Comparison of ENCODE assay signal across 8 cellular contexts in genomic region chr2:231191896-231192872, GRCh38. TPM values are rescaled to one million over a fixed set of nuclear protein-coding genes. Genes with fewer than 3 reads are reported as not detected.
DNase-seq lines count a peak whose midpoint lies in the region; ATAC-seq and TF ChIP-seq lines count a peak whose summit lies in the region.

No MANE protein-coding gene starts in this region.

- H2AFZ ChIP-seq in OCI-LY7 (ENCODE audit: low read length) (no peak overlapping the region), neuronal stem cell (ENCODE audit: low read length) (peak overlapping the region; percentile 84)

- H3K4ac ChIP-seq in neuronal stem cell (ENCODE audit: low read length), result no peak overlapping the region

- no peaks in the 10 kb centered on the region for H3K79me2 ChIP-seq in OCI-LY7 (ENCODE audit: insufficient read depth, low read depth, low read length)

- H3K79me1 ChIP-seq in neuronal stem cell (ENCODE audit: low read depth, low read length), result no peaks in the 10 kb centered on the region

- no peaks in the 10 kb centered on the region for H3K4me1 ChIP-seq in OCI-LY7 (ENCODE audit: insufficient read depth, low read length, poor library complexity, severe bottlenecking)
- peaks cover 19 to 58% (median 52%) of the 10 kb centered on the region in 4 donors for H3K4me1 ChIP-seq in esophagus muscularis mucosa
- peaks cover 6 to 11% of the 10 kb centered on the region in 2 donors for H3K4me1 ChIP-seq in neuronal stem cell (ENCODE audit: control insufficient read depth in 2 of 2, insufficient read depth in 1 of 2, low read depth in 1 of 2, low read length in 2 of 2)

- H2BK5ac ChIP-seq in neuronal stem cell (ENCODE audit: low read length), result no peak overlapping the region

- no peak overlapping the region for H2AK5ac ChIP-seq in neuronal stem cell (ENCODE audit: low read depth, low read length)

- WGBS in esophagus muscularis mucosa, result 48% methylated on average over 19 of the region's 19 CpGs
- whole genome bisulfite sequencing in neuronal stem cell (ENCODE audit: extremely low coverage in 2 of 2, insufficient read length in 2 of 2, insufficient replicate concordance in 1 of 2), 2 donors, result no CpG with 5 or more reads among the region's 19 CpGs

- TF ChIP-seq POLR2A in esophagus muscularis mucosa (IDR thresholded peaks at IDR 0.05; ENCODE audit: low read depth), result no peak

- intact Hi-C loops in OCI-LY7 (cut with micrococcal nuclease; ENCODE audit: unreplicated experiment), result no loop called here
- intact Hi-C loops in esophagus muscularis mucosa (cut with DNase I), result loop anchor here (2.0 kb wide), 1 partner anchor 87 kb away; no protein-coding TSS in a partner anchor
- intact Hi-C loops in activated naive CD4-positive, alpha-beta T cell treated with anti-CD3 and anti-CD28 coated beads for 36 hours (cut with micrococcal nuclease), result no loop called here

- H3K36me3 Mint-ChIP-seq in activated naive CD4-positive, alpha-beta T cell treated with anti-CD3 and anti-CD28 coated beads for 36 hours (ENCODE audit: low read depth), result no peaks in the 10 kb centered on the region

- TF ChIP-seq CTCF in GM12873 (IDR thresholded peaks at IDR 0.05; ENCODE audit: insufficient read depth, low read depth, low read length, missing control alignments) (peak; percentile 50), OCI-LY7 (conservative IDR thresholded peaks at IDR 0.05; ENCODE audit: low read length) (peak; percentile 59), esophagus muscularis mucosa (IDR thresholded peaks at IDR 0.05) (peak; percentile 69 to 83 (median 82))

- ATAC-seq in HG03095 (IDR thresholded peaks at IDR 0.05; ENCODE audit: unreplicated experiment), result no peak

- H3K27ac Mint-ChIP-seq in activated naive CD4-positive, alpha-beta T cell treated with anti-CD3 and anti-CD28 coated beads for 36 hours, result no peak overlapping the region

- POLR2A ChIA-PET in OCI-LY7 (lab: Charles Lee), result no interaction called here

- H3K18ac ChIP-seq in neuronal stem cell (ENCODE audit: low read length), result no peak overlapping the region

- H3K23ac ChIP-seq in neuronal stem cell (ENCODE audit: low read depth, low read length, poor library complexity), result no peak overlapping the region

- no peak overlapping the region for H2BK120ac ChIP-seq in neuronal stem cell (ENCODE audit: low read depth, low read length)

- H2BK15ac ChIP-seq in neuronal stem cell (ENCODE audit: low read length), result no peak overlapping the region

- H3K27ac ChIP-seq in OCI-LY7 (ENCODE audit: low read depth, low read length, poor library complexity, severe bottlenecking) (no peak overlapping the region), esophagus muscularis mucosa (replicated peaks in 1 of 4) (peak overlapping the region; percentile 93 to 96 (median 94)), neuronal stem cell (replicated peaks; ENCODE audit: low read length) (no peak overlapping the region)

- H3K4me3 Mint-ChIP-seq in activated naive CD4-positive, alpha-beta T cell treated with anti-CD3 and anti-CD28 coated beads for 36 hours, result no peak overlapping the region

- peak; percentile 20 for DNase-seq in OCI-LY7 (ENCODE audit: low spot score)
- peak; percentile 93 for DNase-seq in esophagus muscularis mucosa (ENCODE audit: extremely low spot score)
- DNase-seq in neuronal stem cell (ENCODE audit: low spot score), result no peak
- DNase-seq in NCI-H2081 treated with DMSO at 0.1 percent for 48 hours (lab: John Stamatoyannopoulos, UW), result no peak
- no peak for DNase-seq in activated naive CD4-positive, alpha-beta T cell treated with anti-CD3 and anti-CD28 coated beads for 36 hours
- DNase-seq in mesenteric fat pad (ENCODE audit: low spot score), result no peak

- no peaks in the 10 kb centered on the region for H3K4me1 Mint-ChIP-seq in activated naive CD4-positive, alpha-beta T cell treated with anti-CD3 and anti-CD28 coated beads for 36 hours (ENCODE audit: low read depth)

- H3K4me2 ChIP-seq in OCI-LY7 (ENCODE audit: low read length), result no peak overlapping the region
- H3K4me2 ChIP-seq in neuronal stem cell (ENCODE audit: insufficient read depth, low read length, poor library complexity, severe bottlenecking), result no peak overlapping the region

- no peak overlapping the region for H2BK12ac ChIP-seq in neuronal stem cell (ENCODE audit: low read length)

- peaks cover 14% of the 10 kb centered on the region for H3K27me3 Mint-ChIP-seq in activated naive CD4-positive, alpha-beta T cell treated with anti-CD3 and anti-CD28 coated beads for 36 hours (ENCODE audit: low read depth)

- CTCF ChIA-PET in OCI-LY7 (lab: Charles Lee; ENCODE audit: unreplicated experiment), result no interaction called here
- CTCF ChIA-PET in activated naive CD4-positive, alpha-beta T cell treated with anti-CD3 and anti-CD28 coated beads for 36 hours (lab: Charles Lee), result interaction anchor here (0.5 to 1.1 kb wide), 2 partner anchors 12 to 146 kb away, joined by 3 read pairs; no protein-coding TSS in a partner anchor

- H3K9ac ChIP-seq in neuronal stem cell (ENCODE audit: low read depth, low read length, poor library complexity), result peak overlapping the region; percentile 38

- H3K9me3 Mint-ChIP-seq in activated naive CD4-positive, alpha-beta T cell treated with anti-CD3 and anti-CD28 coated beads for 36 hours, result no peaks in the 10 kb centered on the region

- no peak overlapping the region for H4K91ac ChIP-seq in neuronal stem cell (ENCODE audit: low read depth, low read length, poor library complexity)

- H4K20me1 ChIP-seq in OCI-LY7 (ENCODE audit: insufficient read depth, low read length), result no peaks in the 10 kb centered on the region

- H3K4me3 ChIP-seq in OCI-LY7 (ENCODE audit: low read depth, low read length, poor library complexity, severe bottlenecking), result no peak overlapping the region
- H3K4me3 ChIP-seq in esophagus muscularis mucosa, result no peak overlapping the region
- no peak overlapping the region for H3K4me3 ChIP-seq in neuronal stem cell (ENCODE audit: low read length in 2 of 2)

- peak; percentile 67 for TF ChIP-seq EP300 in esophagus muscularis mucosa (IDR thresholded peaks at IDR 0.05)

- no TSS peak for BruUV-seq in OCI-LY7 (replicated peaks; lab: Mats Ljungman, UMichigan)

- no peak overlapping the region for H4K8ac ChIP-seq in neuronal stem cell (ENCODE audit: low read depth, low read length)

- H3K36me3 ChIP-seq in OCI-LY7 (ENCODE audit: insufficient read depth, low read length) (no peaks in the 10 kb centered on the region), esophagus muscularis mucosa (no peaks in the 10 kb centered on the region), neuronal stem cell (replicated peaks in 1 of 2; ENCODE audit: control insufficient read depth in 2 of 2, insufficient read depth in 2 of 2, low read length in 2 of 2) (no peaks in the 10 kb centered on the region)

- H3K9me2 ChIP-seq in OCI-LY7 (ENCODE audit: insufficient read depth, low read length), result no peaks in the 10 kb centered on the region

- H3K14ac ChIP-seq in neuronal stem cell (ENCODE audit: low read length), result no peak overlapping the region

- H3K27me3 ChIP-seq in esophagus muscularis mucosa, result peaks cover 0 to 3% (median 0%) of the 10 kb centered on the region in 4 donors
- peaks cover 0 to 5% (median 2%) of the 10 kb centered on the region in 3 experiments for H3K27me3 ChIP-seq in neuronal stem cell (ENCODE audit: control insufficient read depth in 3 of 3, insufficient read depth in 3 of 3, low read depth in 1 of 3, low read length in 3 of 3)

- H3K9me3 ChIP-seq in OCI-LY7 (ENCODE audit: low read length), result no peaks in the 10 kb centered on the region
- no peaks in the 10 kb centered on the region for H3K9me3 ChIP-seq in esophagus muscularis mucosa
- no peaks in the 10 kb centered on the region for H3K9me3 ChIP-seq in neuronal stem cell (replicated peaks in 1 of 2; ENCODE audit: control insufficient read depth in 2 of 2, insufficient read depth in 1 of 2, low read depth in 1 of 2, low read length in 2 of 2)

RNA-seq across cellular contexts. Expression of gene ARMC9, which starts 6.2 kb away (rescaled TPM):
- total RNA-seq in OCI-LY7 (2014; rRNA removed; shearing (Covaris generic)), result 6.6 and 10.9 TPM in 2 replicates
- total RNA-seq in OCI-LY7 (2022) (11.0 and 12.2 TPM in 2 replicates), esophagus muscularis mucosa (100 to 1,000 TPM; 119 to 262 (median 152) TPM), mesenteric fat pad (11.8 TPM)
- 24.2 TPM for polyA plus RNA-seq in neuronal stem cell (2013, experiment 1 of 2)
- 22.8 TPM for polyA plus RNA-seq in neuronal stem cell (2013, experiment 2 of 2)
- total RNA-seq in activated naive CD4-positive, alpha-beta T cell treated with anti-CD3 and anti-CD28 coated beads for 36 hours, result 1 to 10 TPM; 1.0 to 1.4 TPM

Comparison
In these comparisons a context has a peak if more than half of its experiments do, and no peak if none do; other contexts are left out.
1. DNase-seq: peak in OCI-LY7 (single experiment) and esophagus muscularis mucosa (single experiment); none in neuronal stem cell (single experiment), NCI-H2081 treated with DMSO at 0.1 percent for 48 hours (single experiment), activated naive CD4-positive, alpha-beta T cell treated with anti-CD3 and anti-CD28 coated beads for 36 hours (single experiment) and mesenteric fat pad (single experiment).
2. H3K27ac ChIP-seq: peak in esophagus muscularis mucosa (4 of 4); none in OCI-LY7 (single experiment) and neuronal stem cell (single experiment).
3. Peak in every context shown above with its lines, with median percentiles within 50 percentile points of each other: CTCF ChIP-seq.